ENCODE assay signal across 33 cellular contexts in genomic region chr18:50729326-50729725, GRCh38.
"Had no signal": no experiment of that assay in that cellular context is flagged by ENCODE, and none has a peak within 500 bp of the region (broad histone marks: within the 10 kb centered on the region; RNA-seq: fewer than 3 reads in every experiment).

No MANE protein-coding gene starts in this region.

- H3K4me2 ChIP-seq: KMS-11 had no signal

- H3K4me3 ChIP-seq: MG63 had no signal

- H3K27me3 ChIP-seq: MG63 had no signal

- DNase-seq: Karpas-422, Kasumi-1, MG63, MM.1S, MV-4-11, NCI-H1048, NCI-H1092, NCI-H1092 treated with DMSO at 0.1 percent for 48 hours, NCI-H1105, NCI-H1105 treated with DMSO at 0.1 percent for 48 hours, NCI-H1417, NCI-H1417 treated with DMSO at 0.1 percent for 48 hours, NCI-H1436, NCI-H1436 treated with DMSO at 0.1 percent for 48 hours, NCI-H146, NCI-H1694, NCI-H1694 treated with DMSO at 0.1 percent for 48 hours, NCI-H187, NCI-H187 treated with DMSO at 0.1 percent for 48 hours, NCI-H1930, NCI-H2029, NCI-H2029 treated with DMSO at 0.1 percent for 48 hours, NCI-H2081, NCI-H2081 treated with DMSO at 0.1 percent for 48 hours, NCI-H2107, NCI-H2171, NCI-H2227 treated with DMSO at 0.1 percent for 48 hours, NCI-H226, NCI-H345, NCI-H446, NCI-H446 treated with DMSO at 0.1 percent for 48 hours, NCI-H510A had no signal

- H3K27ac ChIP-seq: KMS-11 had no signal

- H3K9ac ChIP-seq: KMS-11 had no signal

- H3K9me3 ChIP-seq: MG63 had no signal

- H3K36me3 ChIP-seq: MG63 had no signal
